1 cellular context compared by ENCODE assay signal in genomic region chrX:7926914-7927258, GRCh38.
TF ChIP-seq lines count a peak whose summit lies in the region.

No MANE protein-coding gene starts in this region.

TF ChIP-seq in SK-N-SH, 30 proteins besides CTCF, POLR2A, EP300 and RAD21 (continued from another document):
- TF ChIP-seq USF1 (IDR thresholded peaks at IDR 0.05; ENCODE audit: borderline replicate concordance, low read depth): no peak
- TF ChIP-seq IRF3 (IDR thresholded peaks at IDR 0.05; ENCODE audit: low read depth, low read length): no peak
- no peak for TF ChIP-seq ELF1 (IDR thresholded peaks at IDR 0.05)
- TF ChIP-seq TAF1 (IDR thresholded peaks at IDR 0.05; ENCODE audit: borderline replicate concordance, low read depth, low read length): no peak
- TF ChIP-seq NRF1 (IDR thresholded peaks at IDR 0.05; ENCODE audit: low read depth, low read length): no peak
